In the genomic region with DNA sequence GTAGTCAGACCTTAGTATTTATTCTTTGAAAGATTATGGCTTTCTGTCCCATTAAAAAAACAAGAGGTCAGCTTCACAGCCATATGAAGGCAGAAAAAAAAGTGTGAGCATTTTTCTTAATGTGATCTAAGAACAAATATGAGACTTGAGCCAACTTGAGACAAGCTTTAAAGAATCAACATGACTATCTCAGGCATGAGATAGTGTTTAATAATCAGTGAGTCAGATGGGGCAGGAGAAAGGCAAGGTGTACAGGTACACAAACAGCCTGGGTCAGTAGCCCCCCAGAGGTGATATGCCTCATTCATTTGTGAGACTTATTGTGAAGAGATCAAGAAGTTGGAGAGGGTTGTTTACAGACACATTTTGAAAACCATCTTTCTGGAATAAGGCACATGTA, we compare ENCODE assay signal across 24 cellular contexts.
"Had no signal": no experiment of that assay in that cellular context is flagged by ENCODE, and none has a peak within 500 bp of the region (broad histone marks: within the 10 kb centered on the region; RNA-seq: fewer than 3 reads in every experiment).

No MANE protein-coding gene starts in this region.

- H3K27ac ChIP-seq: ascending aorta, colonic mucosa, gastrocnemius medialis, heart right ventricle, hepatocyte had no signal

- DNase-seq: activated CD4-positive, alpha-beta memory T cell treated with anti-CD3 and anti-CD28 coated beads, Interleukin-2, amount 10 ng/mL, durations not matched to agents 7 days and 5 days; activated CD4-positive, alpha-beta T cell treated with anti-CD3 and anti-CD28 coated beads for 1 hour; activated CD4-positive, alpha-beta T cell treated with anti-CD3 and anti-CD28 coated beads for 4 hours; activated CD4-positive, alpha-beta T cell treated with anti-CD3 and anti-CD28 coated beads, Interleukin-2, amount 10 ng/mL, durations not matched to agents 7 days and 5 days; activated CD4-positive, alpha-beta T cell treated with anti-CD3 and anti-CD28 coated beads, Interleukin-2, amount 50 U/mL, for 4 hours; activated CD8-positive, alpha-beta memory T cell treated with anti-CD3 and anti-CD28 coated beads, Interleukin-2, amount 50 U/mL, for 48 hours; activated gamma-delta T cell; activated naive CD4-positive, alpha-beta T cell; activated naive CD4-positive, alpha-beta T cell treated with anti-CD3 and anti-CD28 coated beads, Interleukin-2, amount 10 ng/mL, durations not matched to agents 7 days and 5 days; activated naive CD8-positive, alpha-beta T cell treated with anti-CD3 and anti-CD28 coated beads, Interleukin-2, amount 10 ng/mL, durations not matched to agents 7 days and 5 days; activated T-cell treated with anti-CD3 and anti-CD28 coated beads for 4 hours; activated T-cell treated with anti-CD3 and anti-CD28 coated beads, Interleukin-2, amount 50 U/mL, for 24 hours; activated T-cell treated with anti-CD3 and anti-CD28 coated beads, Interleukin-2, amount 50 U/mL, for 72 hours; colonic mucosa; effector CD8-positive, alpha-beta T cell; foreskin fibroblast; gastrocnemius medialis; heart right ventricle; T-helper 2 cell had no signal

- H3K4me3 ChIP-seq: ascending aorta, colonic mucosa, gastrocnemius medialis, heart right ventricle, hepatocyte had no signal

- H3K9me3 ChIP-seq: colonic mucosa, gastrocnemius medialis had no signal

- H3K27me3 ChIP-seq: ascending aorta, colonic mucosa, gastrocnemius medialis, heart right ventricle, hepatocyte had no signal

- ATAC-seq: activated naive CD4-positive, alpha-beta T cell treated with anti-CD3 and anti-CD28 coated beads, Interleukin-2, amount 50 U/mL, for 72 hours; activated T-cell treated with anti-CD3 and anti-CD28 coated beads, Interleukin-2, amount 50 U/mL, for 72 hours; esophagus mucosa; gastrocnemius medialis; heart right ventricle; WTC11 had no signal

- H3K36me3 ChIP-seq: colonic mucosa had no signal

- H3K4me1 ChIP-seq: ascending aorta, colonic mucosa, gastrocnemius medialis, heart right ventricle had no signal
